In the genomic region with DNA sequence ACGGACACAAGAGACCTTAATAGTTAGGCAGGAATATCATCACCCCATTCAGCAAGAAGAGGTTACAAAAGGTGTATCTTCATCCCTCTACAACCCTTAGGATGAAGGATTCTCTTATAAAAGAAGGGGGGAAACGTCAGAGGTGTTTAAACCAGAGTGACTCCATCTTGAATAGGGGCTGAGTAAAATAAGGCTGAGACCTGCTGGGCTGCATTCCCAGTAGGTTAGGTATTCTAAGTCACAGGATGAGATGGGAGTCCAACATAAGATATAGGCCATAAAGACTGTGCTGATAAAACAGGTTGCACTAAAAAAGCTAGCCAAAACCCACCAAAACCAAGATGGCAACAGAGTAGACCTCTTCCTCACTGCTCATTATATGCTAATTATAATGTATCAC, we compare ENCODE assay signal across 28 cellular contexts.
"Had no signal": no experiment of that assay in that cellular context is flagged by ENCODE, and none has a peak within 500 bp of the region (broad histone marks: within the 10 kb centered on the region; RNA-seq: fewer than 3 reads in every experiment).

No MANE protein-coding gene starts in this region.

- H2AFZ ChIP-seq: parathyroid adenoma had no signal

- H3K4me1 Mint-ChIP-seq: nephron, neural crest cell had no signal

- DNase-seq: heart left ventricle; hypothalamus; immature natural killer cell; kidney; left colon; left lung; mesendoderm; naive thymus-derived CD8-positive, alpha-beta T cell; nucleus accumbens; psoas muscle; right lobe of liver; stimulated activated CD4-positive, alpha-beta T cell treated with anti-CD3 and anti-CD28 coated beads, Interleukin-12 subunit alpha, Interleukin-12 subunit beta, amount 100 ng/mL, for 4 hours; stimulated activated CD4-positive, alpha-beta T cell treated with anti-CD3 and anti-CD28 coated beads, Interleukin-15, amount 100 ng/mL, for 24 hours; stimulated activated CD4-positive, alpha-beta T cell treated with anti-CD3 and anti-CD28 coated beads, Interleukin-2, amount 100 ng/mL, for 24 hours; stimulated activated CD4-positive, alpha-beta T cell treated with anti-CD3 and anti-CD28 coated beads, Interleukin-4, amount 100 ng/mL, for 1 hour; stimulated activated naive B cell treated with anti-CD40 and anti-IgM and Interleukin-4, amounts not matched to agents 10 μg/mL and 1 μg/mL and 100 μg/mL, for 72 hours; stimulated activated naive CD8-positive, alpha-beta T cell treated with anti-CD3 and anti-CD28 coated beads, Interleukin-15, Interleukin-2, amounts not matched to agents 100 U/mL and 50 U/mL, for 24 hours; stomach; testis; thyroid gland; transverse colon; upper lobe of right lung had no signal

- H3K4me3 Mint-ChIP-seq: immature natural killer cell; naive thymus-derived CD8-positive, alpha-beta T cell; nephron; neural crest cell; stimulated activated naive B cell treated with anti-CD40 and anti-IgM and Interleukin-4, amounts not matched to agents 10 μg/mL and 1 μg/mL and 100 μg/mL, for 72 hours had no signal

- H3K27ac ChIP-seq: heart left ventricle, left lung, parathyroid adenoma, psoas muscle, right lobe of liver, stomach, testis, thyroid gland, transverse colon, upper lobe of right lung had no signal

- ATAC-seq: heart left ventricle; left colon; left lung; naive thymus-derived CD8-positive, alpha-beta T cell; stimulated activated naive B cell treated with anti-CD40 and anti-IgM and Interleukin-4, amounts not matched to agents 10 μg/mL and 1 μg/mL and 100 μg/mL, for 72 hours; stimulated activated naive CD8-positive, alpha-beta T cell treated with anti-CD3 and anti-CD28 coated beads, Interleukin-15, Interleukin-2, amounts not matched to agents 100 U/mL and 50 U/mL, for 24 hours; upper lobe of right lung had no signal

- H3K9me3 Mint-ChIP-seq: immature natural killer cell; naive thymus-derived CD8-positive, alpha-beta T cell; nephron; neural crest cell; stimulated activated naive B cell treated with anti-CD40 and anti-IgM and Interleukin-4, amounts not matched to agents 10 μg/mL and 1 μg/mL and 100 μg/mL, for 72 hours had no signal

- H3K9me3 ChIP-seq: heart left ventricle, left lung, psoas muscle, right lobe of liver, stomach, testis, thyroid gland, transverse colon, upper lobe of right lung had no signal

- H3K4me3 ChIP-seq: heart left ventricle, left lung, lung, psoas muscle, right lobe of liver, stomach, testis, thyroid gland, transverse colon, upper lobe of right lung had no signal

- H3K4me1 ChIP-seq: left lung, parathyroid adenoma, testis, thyroid gland, transverse colon, upper lobe of right lung had no signal

- H3K27ac Mint-ChIP-seq: nephron had no signal

- H3K36me3 ChIP-seq: right lobe of liver, thyroid gland, transverse colon had no signal

- H3K27me3 ChIP-seq: heart left ventricle, left lung, right lobe of liver, stomach, testis, thyroid gland, transverse colon, upper lobe of right lung had no signal

- H3K27me3 Mint-ChIP-seq: naive thymus-derived CD8-positive, alpha-beta T cell; stimulated activated naive B cell treated with anti-CD40 and anti-IgM and Interleukin-4, amounts not matched to agents 10 μg/mL and 1 μg/mL and 100 μg/mL, for 72 hours had no signal

- FAIRE-seq: islet of Langerhans, kidney, urothelium cell line had no signal

- H3K9ac ChIP-seq: parathyroid adenoma had no signal
